ENCODE assay signal across 15 cellular contexts in genomic region chr4:75666299-75666698, GRCh38. TPM values are rescaled to one million over a fixed set of nuclear protein-coding genes. Genes with fewer than 3 reads are reported as not detected.
DNase-seq lines count a peak whose midpoint lies in the region; ATAC-seq, FAIRE-seq and TF ChIP-seq lines count a peak whose summit lies in the region.
"Had no signal": no experiment of that assay in that cellular context is flagged by ENCODE, and none has a peak within 500 bp of the region (broad histone marks: within the 10 kb centered on the region; RNA-seq: fewer than 3 reads in every experiment).

No MANE protein-coding gene starts in this region.

- no peak for DNase-seq in activated CD4-positive, alpha-beta T cell treated with anti-CD3 and anti-CD28 coated beads, Interleukin-2, amount 10 ng/mL, durations not matched to agents 7 days and 5 days
- DNase-seq in activated CD4-positive, alpha-beta T cell treated with anti-CD3 and anti-CD28 coated beads, Interleukin-2, amount 50 U/mL, for 4 hours: no peak
- no peak for DNase-seq in OCI-LY7 (ENCODE audit: low spot score)
- no peak for DNase-seq in K562 (ENCODE audit: extremely low read depth in 1 of 4, low spot score in 3 of 4)
- DNase-seq in MCF 10A (ENCODE audit: unreplicated experiment): no peak
- no peak for DNase-seq in stomach
- DNase-seq: activated CD4-positive, alpha-beta T cell treated with anti-CD3 and anti-CD28 coated beads for 4 hours; Caco-2; caudate nucleus; GDM1; NCI-H187 treated with DMSO at 0.1 percent for 48 hours; NCI-H526 treated with DMSO at 0.1 percent for 48 hours; RPMI8226 had no signal

- TF ChIP-seq CTCF in OCI-LY7 (conservative IDR thresholded peaks at IDR 0.05; ENCODE audit: low read length): no peak
- no peak for TF ChIP-seq CTCF in K562 (IDR thresholded peaks at IDR 0.05 in 2 of 3, conservative IDR thresholded peaks at IDR 0.05 in 1 of 3; ENCODE audit: insufficient read depth in 2 of 3, low read depth in 1 of 3, low read length in 3 of 3)
- no peak for TF ChIP-seq CTCF in MCF 10A (IDR thresholded peaks at IDR 0.05; ENCODE audit: unreplicated experiment)
- TF ChIP-seq CTCF in stomach (IDR thresholded peaks at IDR 0.05): no peak

- no TSS peak for BruUV-seq in OCI-LY7 (replicated peaks; lab: Mats Ljungman, UMichigan)
- BruUV-seq in K562 (replicated peaks; lab: Mats Ljungman, UMichigan): no TSS peak
- no TSS peak for BruUV-seq in MCF 10A (replicated peaks; lab: Mats Ljungman, UMichigan)

- H3K27ac ChIP-seq in OCI-LY7 (ENCODE audit: low read depth, low read length, poor library complexity, severe bottlenecking) (no peak overlapping the region), K562 (ENCODE audit: extremely low read depth, low read depth, low read length) (no peak overlapping the region), stomach (no peak overlapping the region)

- H3K4me2 ChIP-seq in OCI-LY7 (ENCODE audit: low read length) (0 out of 2 replicates have a peak overlapping the region, but pooled peaks have one; percentile 16), K562 (ENCODE audit: insufficient read depth, low read length) (no peak overlapping the region), skeletal muscle satellite cell (ENCODE audit: low read length) (peak overlapping the region; percentile 15)

- POLR2A ChIA-PET in activated CD4-positive, alpha-beta T cell treated with anti-CD3 and anti-CD28 coated beads, Interleukin-2, amount 10 ng/mL, durations not matched to agents 7 days and 5 days (lab: Charles Lee): no interaction called here
- POLR2A ChIA-PET in OCI-LY7 (lab: Charles Lee): no interaction called here
- POLR2A ChIA-PET in K562 (lab: Yijun Ruan, JAX): interaction anchor here (0.6 to 0.8 kb wide), 2 partner anchors 58 to 83 kb away, joined by 3 read pairs; partner anchors contain the start of gene USO1
- POLR2A ChIA-PET in MCF 10A (lab: Yijun Ruan, JAX): interaction anchor here (0.7 to 2.5 kb wide), 4 partner anchors 9 to 88 kb away, joined by 3 to 9 read pairs (median 4); partner anchors contain the start of gene USO1

- H3K36me3 Mint-ChIP-seq in activated CD4-positive, alpha-beta T cell treated with anti-CD3 and anti-CD28 coated beads, Interleukin-2, amount 10 ng/mL, durations not matched to agents 7 days and 5 days (ENCODE audit: low read depth): peaks cover 43% of the 10 kb centered on the region
- H3K36me3 Mint-ChIP-seq in MCF 10A (ENCODE audit: insufficient read depth, unreplicated experiment): peaks cover 22% of the 10 kb centered on the region

- H3K79me2 ChIP-seq in OCI-LY7 (ENCODE audit: insufficient read depth, low read depth, low read length) (peaks cover 100% of the 10 kb centered on the region), K562 (ENCODE audit: control insufficient read depth, insufficient read depth, low read length) (peaks cover 96% of the 10 kb centered on the region)

- H3K4me1 Mint-ChIP-seq in activated CD4-positive, alpha-beta T cell treated with anti-CD3 and anti-CD28 coated beads, Interleukin-2, amount 10 ng/mL, durations not matched to agents 7 days and 5 days: peaks cover 71% of the 10 kb centered on the region
- H3K4me1 Mint-ChIP-seq in MCF 10A (ENCODE audit: insufficient read depth, unreplicated experiment): peaks cover 39% of the 10 kb centered on the region

- no peak overlapping the region for H3K4me3 ChIP-seq in OCI-LY7 (ENCODE audit: low read depth, low read length, poor library complexity, severe bottlenecking)
- H3K4me3 ChIP-seq in K562: no peak overlapping the region
- H3K4me3 ChIP-seq in skeletal muscle satellite cell (ENCODE audit: low read length): no peak overlapping the region
- no peak overlapping the region for H3K4me3 ChIP-seq in stomach

- no peaks in the 10 kb centered on the region for H3K27me3 Mint-ChIP-seq in activated CD4-positive, alpha-beta T cell treated with anti-CD3 and anti-CD28 coated beads, Interleukin-2, amount 10 ng/mL, durations not matched to agents 7 days and 5 days
- H3K27me3 Mint-ChIP-seq in MCF 10A (ENCODE audit: insufficient read depth, unreplicated experiment): no peaks in the 10 kb centered on the region

- H3K9me3 ChIP-seq in OCI-LY7 (ENCODE audit: low read length) (no peaks in the 10 kb centered on the region), K562 (replicated peaks; ENCODE audit: control insufficient read depth, insufficient read depth, low read depth, low read length) (no peaks in the 10 kb centered on the region), skeletal muscle satellite cell (replicated peaks; ENCODE audit: low read length) (no peaks in the 10 kb centered on the region), stomach (no peaks in the 10 kb centered on the region)
- H3K9me3 ChIP-seq: Caco-2 had no signal

- peak overlapping the region; percentile 68 for H3K27ac Mint-ChIP-seq in activated CD4-positive, alpha-beta T cell treated with anti-CD3 and anti-CD28 coated beads, Interleukin-2, amount 10 ng/mL, durations not matched to agents 7 days and 5 days
- H3K27ac Mint-ChIP-seq in MCF 10A (ENCODE audit: low read depth, unreplicated experiment): no peak overlapping the region

- intact Hi-C loops in OCI-LY7 (cut with micrococcal nuclease; ENCODE audit: unreplicated experiment): no loop called here
- intact Hi-C loops in K562 (cut with micrococcal nuclease): no loop called here
- intact Hi-C loops in MCF 10A (cut with micrococcal nuclease): no loop called here
- intact Hi-C loops in stomach (cut with DNase I; ENCODE audit: low total_unique reads): no loop called here

- TF ChIP-seq EP300 in K562 (IDR thresholded peaks at IDR 0.05; ENCODE audit: low read length) (peak; percentile 34; the same call in 1 of the 2 replicates), stomach (IDR thresholded peaks at IDR 0.05) (no peak)

- WGBS in K562 (ENCODE audit: insufficient coverage, low coverage, missing lambda C conversion rate): 41% methylated on average over 4 of the region's 4 CpGs
- WGBS in stomach, 5 donors: 66 to 79% (median 78%) methylated on average over 4 of the region's 4 CpGs

- no peak for ATAC-seq in K562
- ATAC-seq in HG02571 (IDR thresholded peaks at IDR 0.05; ENCODE audit: unreplicated experiment): no peak

- H3K9me1 ChIP-seq in K562 (ENCODE audit: control insufficient read depth, insufficient read depth, low read length): peaks cover 6% of the 10 kb centered on the region

- H3K9me2 ChIP-seq in OCI-LY7 (ENCODE audit: insufficient read depth, low read length): no peaks in the 10 kb centered on the region

- no peak for TF ChIP-seq RAD21 in K562 (CRISPR knock-in tag; conservative IDR thresholded peaks at IDR 0.05 in 1 of 2, IDR thresholded peaks at IDR 0.05 in 1 of 2)

- H3K4me3 Mint-ChIP-seq in activated CD4-positive, alpha-beta T cell treated with anti-CD3 and anti-CD28 coated beads, Interleukin-2, amount 10 ng/mL, durations not matched to agents 7 days and 5 days: peak overlapping the region; percentile 48
- H3K4me3 Mint-ChIP-seq in MCF 10A (ENCODE audit: unreplicated experiment): no peak overlapping the region

- no peak for TF ChIP-seq POLR2A in K562 (conservative IDR thresholded peaks at IDR 0.05)
- no peak for TF ChIP-seq POLR2A in stomach (IDR thresholded peaks at IDR 0.05)

- H3K27me3 ChIP-seq in K562 (ENCODE audit: control insufficient read depth in 2 of 2, insufficient read depth in 2 of 2, low read length in 2 of 2): no peaks in the 10 kb centered on the region
- no peaks in the 10 kb centered on the region for H3K27me3 ChIP-seq in skeletal muscle satellite cell (ENCODE audit: control insufficient read depth, insufficient read depth, low read length)
- no peaks in the 10 kb centered on the region for H3K27me3 ChIP-seq in stomach

- CTCF ChIA-PET in activated CD4-positive, alpha-beta T cell treated with anti-CD3 and anti-CD28 coated beads, Interleukin-2, amount 10 ng/mL, durations not matched to agents 7 days and 5 days (lab: Charles Lee): interaction anchor here (1.0 kb wide), 1 partner anchor 11 kb away, joined by 3 read pairs; no protein-coding TSS in a partner anchor
- CTCF ChIA-PET in OCI-LY7 (lab: Charles Lee; ENCODE audit: unreplicated experiment) (no interaction called here), K562 (lab: Yijun Ruan, JAX; ENCODE audit: low intra/inter-chr PET ratio) (interaction anchor here (1.1 kb wide), 1 partner anchor 57 kb away, joined by 3 read pairs; no protein-coding TSS in a partner anchor), MCF 10A (lab: Yijun Ruan, JAX) (interaction anchor here (7.3 kb wide), 1 partner anchor 58 kb away, joined by 57 read pairs; the partner anchor contains the start of gene USO1)

- peaks cover 82% of the 10 kb centered on the region for H4K20me1 ChIP-seq in OCI-LY7 (ENCODE audit: insufficient read depth, low read length)
- peaks cover 38% of the 10 kb centered on the region for H4K20me1 ChIP-seq in K562 (replicated peaks; ENCODE audit: control insufficient read depth, insufficient read depth, low read length)

- FAIRE-seq in K562 (lab: Jason Lieb, UNC): no peak

- H3K9ac ChIP-seq in K562 (ENCODE audit: insufficient read depth in 1 of 2, low read depth in 2 of 2, low read length in 2 of 2) (no peak overlapping the region), skeletal muscle satellite cell (ENCODE audit: low read depth, low read length) (no peak overlapping the region)

- no peak overlapping the region for H2AFZ ChIP-seq in OCI-LY7 (ENCODE audit: low read length)
- H2AFZ ChIP-seq in K562 (ENCODE audit: low read depth, low read length): no peak overlapping the region

- in situ Hi-C loops in K562 (cut with MboI): no loop called here

- H3K4me1 ChIP-seq in OCI-LY7 (ENCODE audit: insufficient read depth, low read length, poor library complexity, severe bottlenecking) (peaks cover 36% of the 10 kb centered on the region), K562 (replicated peaks in 1 of 2; ENCODE audit: control insufficient read depth in 2 of 2, insufficient read depth in 2 of 2, low read length in 2 of 2) (peaks cover 8 to 35% of the 10 kb centered on the region in 2 experiments), skeletal muscle satellite cell (ENCODE audit: control insufficient read depth, insufficient read depth, low read length) (peaks cover 17% of the 10 kb centered on the region), stomach (peaks cover 0 to 73% (median 50%) of the 10 kb centered on the region in 4 donors)

- no peaks in the 10 kb centered on the region for H3K9me3 Mint-ChIP-seq in activated CD4-positive, alpha-beta T cell treated with anti-CD3 and anti-CD28 coated beads, Interleukin-2, amount 10 ng/mL, durations not matched to agents 7 days and 5 days
- no peaks in the 10 kb centered on the region for H3K9me3 Mint-ChIP-seq in MCF 10A (ENCODE audit: unreplicated experiment)

- H3K36me3 ChIP-seq in OCI-LY7 (ENCODE audit: insufficient read depth, low read length) (peaks cover 74% of the 10 kb centered on the region), K562 (ENCODE audit: control insufficient read depth, insufficient read depth, low read length) (peaks cover 42% of the 10 kb centered on the region), skeletal muscle satellite cell (ENCODE audit: insufficient read depth, low read length) (peaks cover 2% of the 10 kb centered on the region), stomach (peaks cover under 1 to 7% (median 6%) of the 10 kb centered on the region in 4 donors)

RNA-seq across cellular contexts. Expression of gene G3BP2, which starts 6.9 kb away (rescaled TPM):
- 100 to 1,000 TPM; 135 to 137 TPM for total RNA-seq in activated CD4-positive, alpha-beta T cell treated with anti-CD3 and anti-CD28 coated beads, Interleukin-2, amount 10 ng/mL, durations not matched to agents 7 days and 5 days
- total RNA-seq in OCI-LY7 (2014; rRNA removed; shearing (Covaris generic)): 55.9 and 56.7 TPM in 2 replicates
- total RNA-seq in OCI-LY7 (2022): 137 and 147 TPM in 2 replicates
- 41.8 and 137 TPM in 2 replicates for total RNA-seq in K562 (2011; cell fraction: chromatin; rRNA removed; ENCODE audit: low replicate concordance)
- total RNA-seq in K562 (2011; cell fraction: nucleolus; rRNA removed): 22.8 and 31.1 TPM in 2 replicates
- 47.7 and 75.6 TPM in 2 replicates for total RNA-seq in K562 (2011; cell fraction: nucleoplasm; rRNA removed)
- total RNA-seq in K562 (2014; rRNA removed): 84.6 and 88.9 TPM in 2 replicates
- 138 and 159 TPM in 2 replicates for total RNA-seq in K562 (2014; rRNA removed; fragmentation: Illumina TruSeq; extraction: Trizol)
- 125 and 130 TPM in 2 replicates for total RNA-seq in K562 (2015; rRNA removed; fragmentation: Illumina TruSeq; extraction: Trizol)
- 143 and 160 TPM in 2 replicates for total RNA-seq in K562 (2021)
- polyA plus RNA-seq in K562 (2011; rRNA removed): 90.9 and 141 TPM in 2 replicates
- polyA plus RNA-seq in K562 (2011; cell fraction: cytosol; rRNA removed): 28.9 and 47.0 TPM in 2 replicates
- 23.0 and 34.6 TPM in 2 replicates for polyA plus RNA-seq in K562 (2011; cell fraction: nucleus; rRNA removed)
- 83.9 and 86.5 TPM in 2 replicates for polyA plus RNA-seq in K562 (2012)
- polyA plus RNA-seq in K562 (2014; fragmentation: Illumina TruSeq; extraction: Trizol): 143 and 222 TPM in 2 replicates
- 10 to 100 TPM; 25.2 to 36.2 TPM for polyA plus RNA-seq in K562 (2014; fragmentation: Nextera tagmentation; extraction: Ambion mirVana)
- 83.7 and 90.2 TPM in 2 replicates for polyA plus RNA-seq in K562 (2014; rRNA removed)
- polyA minus RNA-seq in K562 (2011; rRNA and poly(A)+ RNA removed): 194 and 199 TPM in 2 replicates
- polyA minus RNA-seq in K562 (2011; cell fraction: cytosol; rRNA and poly(A)+ RNA removed): 44.7 and 78.4 TPM in 2 replicates
- polyA minus RNA-seq in K562 (2011; cell fraction: nucleus; rRNA and poly(A)+ RNA removed): 23.4 and 41.5 TPM in 2 replicates
- 159 and 164 TPM in 2 replicates for total RNA-seq in skeletal muscle satellite cell (2012; rRNA removed)
- 179 and 231 TPM in 2 replicates for total RNA-seq in MCF 10A (2022)
- 100 to 1,000 TPM in 1 of 5 donors, 10 to 100 TPM in 4; 24.5 to 183 (median 50.1) TPM for total RNA-seq in stomach
- polyA plus RNA-seq in stomach: 10 to 100 TPM; 15.2 to 42.2 (median 30.6) TPM

RNA-seq across cellular contexts. Expression of gene CDKL2, which starts 36.0 kb away (rescaled TPM):
- under 1 TPM; 0.74 to 1.00 TPM for total RNA-seq in activated CD4-positive, alpha-beta T cell treated with anti-CD3 and anti-CD28 coated beads, Interleukin-2, amount 10 ng/mL, durations not matched to agents 7 days and 5 days
- total RNA-seq in OCI-LY7 (2014; rRNA removed; shearing (Covaris generic)): 0.06 and 0.13 TPM in 2 replicates
- total RNA-seq in OCI-LY7 (2022): 0.15 and 0.19 TPM in 2 replicates
- 0.62 and 1.2 TPM in 2 replicates for total RNA-seq in K562 (2011; cell fraction: chromatin; rRNA removed; ENCODE audit: low replicate concordance)
- total RNA-seq in K562 (2011; cell fraction: nucleolus; rRNA removed): 0.17 TPM in 1 of 2 replicates, not detected in the other
- 0.07 TPM in 1 of 2 replicates, not detected in the other for total RNA-seq in K562 (2011; cell fraction: nucleoplasm; rRNA removed)
- not detected in 2 replicates for total RNA-seq in K562 (2014; rRNA removed)
- total RNA-seq in K562 (2014; rRNA removed; fragmentation: Illumina TruSeq; extraction: Trizol): 0.06 TPM in 1 of 2 replicates, not detected in the other
- 0.04 TPM in 1 of 2 replicates, not detected in the other for total RNA-seq in K562 (2015; rRNA removed; fragmentation: Illumina TruSeq; extraction: Trizol)
- total RNA-seq in K562 (2021): 0.16 TPM in 1 of 2 replicates, not detected in the other
- 0.05 TPM in 1 of 2 replicates, not detected in the other for polyA plus RNA-seq in K562 (2011; rRNA removed)
- polyA plus RNA-seq in K562 (2011; cell fraction: cytosol; rRNA removed): 0.01 TPM in 1 of 2 replicates, not detected in the other
- not detected in 2 replicates for polyA plus RNA-seq in K562 (2011; cell fraction: nucleus; rRNA removed)
- 0.05 TPM in 1 of 2 replicates, not detected in the other for polyA plus RNA-seq in K562 (2012)
- polyA plus RNA-seq in K562 (2014; fragmentation: Illumina TruSeq; extraction: Trizol): not detected in 2 replicates
- polyA plus RNA-seq in K562 (2014; fragmentation: Nextera tagmentation; extraction: Ambion mirVana): under 1 TPM in 1 of 2 experiments, not detected in 1; 0.01 TPM
- 0.03 TPM in 1 of 2 replicates, not detected in the other for polyA plus RNA-seq in K562 (2014; rRNA removed)
- polyA minus RNA-seq in K562 (2011; rRNA and poly(A)+ RNA removed): not detected in 2 replicates
- polyA minus RNA-seq in K562 (2011; cell fraction: cytosol; rRNA and poly(A)+ RNA removed): not detected in 2 replicates
- not detected in 2 replicates for polyA minus RNA-seq in K562 (2011; cell fraction: nucleus; rRNA and poly(A)+ RNA removed)
- under 0.01 and 0.25 TPM in 2 replicates for total RNA-seq in skeletal muscle satellite cell (2012; rRNA removed)
- total RNA-seq in MCF 10A (2022): 0.39 and 0.42 TPM in 2 replicates
- 10 to 100 TPM in 1 of 5 donors, 1 to 10 TPM in 1, under 1 TPM in 1, not detected in 2; 0.58 to 11.6 (median 1.5) TPM for total RNA-seq in stomach
- polyA plus RNA-seq in stomach: under 1 TPM; 0.19 to 0.46 (median 0.25) TPM

RNA-seq across cellular contexts. Expression of gene USO1, which starts 58.1 kb away (rescaled TPM):
- total RNA-seq in activated CD4-positive, alpha-beta T cell treated with anti-CD3 and anti-CD28 coated beads, Interleukin-2, amount 10 ng/mL, durations not matched to agents 7 days and 5 days: 10 to 100 TPM; 38.9 to 43.5 TPM
- 38.0 and 40.5 TPM in 2 replicates for total RNA-seq in OCI-LY7 (2014; rRNA removed; shearing (Covaris generic))
- total RNA-seq in OCI-LY7 (2022) (54.6 and 57.3 TPM in 2 replicates), K562 (2014; rRNA removed) (48.5 and 54.0 TPM in 2 replicates), K562 (2014; rRNA removed; fragmentation: Illumina TruSeq; extraction: Trizol) (76.2 and 80.2 TPM in 2 replicates), K562 (2015; rRNA removed; fragmentation: Illumina TruSeq; extraction: Trizol) (68.7 and 72.8 TPM in 2 replicates), K562 (2021) (45.3 and 48.0 TPM in 2 replicates), MCF 10A (2022) (105 and 108 TPM in 2 replicates), stomach (100 to 1,000 TPM in 3 of 5 donors, 10 to 100 TPM in 2; 20.6 to 120 (median 104) TPM)
- 22.0 and 88.8 TPM in 2 replicates for total RNA-seq in K562 (2011; cell fraction: chromatin; rRNA removed; ENCODE audit: low replicate concordance)
- total RNA-seq in K562 (2011; cell fraction: nucleolus; rRNA removed): 18.5 and 23.9 TPM in 2 replicates
- 33.2 and 59.6 TPM in 2 replicates for total RNA-seq in K562 (2011; cell fraction: nucleoplasm; rRNA removed)
- polyA plus RNA-seq in K562 (2011; rRNA removed) (87.5 and 97.8 TPM in 2 replicates), K562 (2014; fragmentation: Illumina TruSeq; extraction: Trizol) (54.5 and 71.6 TPM in 2 replicates), K562 (2014; fragmentation: Nextera tagmentation; extraction: Ambion mirVana) (10 to 100 TPM; 19.3 to 22.1 TPM), K562 (2014; rRNA removed) (44.3 and 45.1 TPM in 2 replicates), stomach (10 to 100 TPM; 23.0 to 31.3 (median 23.6) TPM)
- 21.2 and 42.2 TPM in 2 replicates for polyA plus RNA-seq in K562 (2011; cell fraction: cytosol; rRNA removed)
- 15.9 and 30.8 TPM in 2 replicates for polyA plus RNA-seq in K562 (2011; cell fraction: nucleus; rRNA removed)
- polyA plus RNA-seq in K562 (2012): 40.7 and 71.7 TPM in 2 replicates
- polyA minus RNA-seq in K562 (2011; rRNA and poly(A)+ RNA removed): 69.8 and 96.2 TPM in 2 replicates
- 32.1 and 32.4 TPM in 2 replicates for polyA minus RNA-seq in K562 (2011; cell fraction: cytosol; rRNA and poly(A)+ RNA removed)
- polyA minus RNA-seq in K562 (2011; cell fraction: nucleus; rRNA and poly(A)+ RNA removed): 15.2 and 35.5 TPM in 2 replicates
- total RNA-seq in skeletal muscle satellite cell (2012; rRNA removed): 92.2 and 109 TPM in 2 replicates

Comparison
In these comparisons a context has a peak if more than half of its experiments do, and no peak if none do; other contexts are left out.
1. POLR2A ChIA-PET loops: an anchor here in K562 (0.6 to 0.8 kb wide) and MCF 10A (0.7 to 2.5 kb wide); none called in activated CD4-positive, alpha-beta T cell treated with anti-CD3 and anti-CD28 coated beads, Interleukin-2, amount 10 ng/mL, durations not matched to agents 7 days and 5 days and OCI-LY7.